Comparison of ENCODE assay signal across 22 cellular contexts in genomic region chr3:189787622-189788021, GRCh38.
A peak's percentile ranks its signal among the peaks of the same experiment; 100 is the strongest.
DNase-seq lines count a peak whose midpoint lies in the region; ATAC-seq, FAIRE-seq and TF ChIP-seq lines count a peak whose summit lies in the region.
"Had no signal": no experiment of that assay in that cellular context is flagged by ENCODE, and none has a peak within 500 bp of the region (broad histone marks: within the 10 kb centered on the region; RNA-seq: fewer than 3 reads in every experiment).

No MANE protein-coding gene starts in this region.

- dilution Hi-C loops in keratinocyte (cut with MboI; ENCODE audit: extremely low pct_ligation_motif_present, low sequenced_read_pairs) = no loop called here

- peak; percentile 23 for DNase-seq in Daoy (ENCODE audit: low read depth)
- peak; percentile 81 for DNase-seq in MG63
- peak; percentile 60 for DNase-seq in bronchial epithelial cell (ENCODE audit: low read depth)
- DNase-seq in keratinocyte (ENCODE audit: low read depth, low spot score) = no peak
- DNase-seq in NCI-H446 treated with DMSO at 0.1 percent for 48 hours (lab: John Stamatoyannopoulos, UW) = no peak
- no peak for DNase-seq in iPS-NIHi7 (ENCODE audit: extremely low spot score)
- DNase-seq: activated CD4-positive, alpha-beta memory T cell treated with anti-CD3 and anti-CD28 coated beads, Interleukin-2, amount 10 ng/mL, durations not matched to agents 7 days and 5 days; activated naive CD4-positive, alpha-beta T cell treated with anti-CD3 and anti-CD28 coated beads for 36 hours; activated T-cell treated with anti-CD3 and anti-CD28 coated beads, Interleukin-2, amount 50 U/mL, for 1 hour; GF-D8; mesenchymal stem cell; natural killer cell; NCI-H1048; NCI-H2081 treated with DMSO at 0.1 percent for 48 hours; NCI-H524; stimulated activated CD4-positive, alpha-beta T cell treated with anti-CD3 and anti-CD28 coated beads, Interleukin-4, amount 100 ng/mL, for 4 hours; T-helper 17 cell had no signal

- peak overlapping the region; percentile 19 for H3K9ac ChIP-seq in keratinocyte (ENCODE audit: control insufficient read depth, extremely low read depth, insufficient read depth, low read length)

- FAIRE-seq in bronchial epithelial cell (lab: Jason Lieb, UNC) (no peak), keratinocyte (lab: Jason Lieb, UNC) (peak; percentile 84)
- FAIRE-seq: GM12891 had no signal

- H3K4me3 ChIP-seq in MG63 (no peak overlapping the region), bronchial epithelial cell (ENCODE audit: low read depth, low read length) (no peak overlapping the region), keratinocyte (ENCODE audit: control insufficient read depth in 2 of 3, extremely low read depth in 1 of 3, insufficient read depth in 2 of 3, low read depth in 1 of 3, low read length in 3 of 3) (peak overlapping the region in 2 of 3 experiments; percentile 12 to 16)
- H3K4me3 ChIP-seq: hepatocyte had no signal

- H3K36me3 ChIP-seq in MG63 (no peaks in the 10 kb centered on the region), bronchial epithelial cell (ENCODE audit: control insufficient read depth, insufficient read depth, low read length) (no peaks in the 10 kb centered on the region), keratinocyte (ENCODE audit: control insufficient read depth in 2 of 2, extremely low read depth in 1 of 2, insufficient read depth in 2 of 2, low read length in 2 of 2) (peaks cover 0 to 4% of the 10 kb centered on the region in 2 experiments)

- H3K79me2 ChIP-seq in keratinocyte (ENCODE audit: control insufficient read depth, insufficient read depth, low read length) = peaks cover 35% of the 10 kb centered on the region
- H3K79me2 ChIP-seq: hepatocyte had no signal

- H3K27ac ChIP-seq in keratinocyte (ENCODE audit: control insufficient read depth, insufficient read depth, low read length) = peak overlapping the region; percentile 97
- H3K27ac ChIP-seq: hepatocyte had no signal

- H4K20me1 ChIP-seq in keratinocyte (ENCODE audit: control insufficient read depth, extremely low read depth, insufficient read depth, low read length) = peaks cover 2% of the 10 kb centered on the region

- peaks cover 14% of the 10 kb centered on the region for H3K4me1 ChIP-seq in keratinocyte (ENCODE audit: control insufficient read depth, extremely low read depth, insufficient read depth, low read length)

- H2AFZ ChIP-seq in keratinocyte (ENCODE audit: control insufficient read depth, low read length) = peak overlapping the region; percentile 24
- H2AFZ ChIP-seq: hepatocyte had no signal

- no peaks in the 10 kb centered on the region for H3K9me1 ChIP-seq in keratinocyte (ENCODE audit: control insufficient read depth, extremely low read depth, insufficient read depth, low read length)

- H3K4me2 ChIP-seq in keratinocyte (ENCODE audit: control insufficient read depth, extremely low read depth, insufficient read depth, low read depth, low read length) = peak overlapping the region; percentile 92
- H3K4me2 ChIP-seq: hepatocyte had no signal

- ATAC-seq in GM21360 (IDR thresholded peaks at IDR 0.05; ENCODE audit: unreplicated experiment) (no peak), HG03108 (IDR thresholded peaks at IDR 0.05; ENCODE audit: unreplicated experiment) (no peak)
- ATAC-seq: natural killer cell, T-helper 17 cell, WTC11 had no signal

- TF ChIP-seq CTCF in bronchial epithelial cell (IDR thresholded peaks at IDR 0.05; ENCODE audit: insufficient read depth, low read length, severe bottlenecking) = no peak
- TF ChIP-seq CTCF in keratinocyte (optimal IDR thresholded peaks at IDR 0.05 in 1 of 3, IDR thresholded peaks at IDR 0.05 in 1 of 3, conservative IDR thresholded peaks at IDR 0.05 in 1 of 3; ENCODE audit: extremely low read depth in 1 of 3, insufficient read depth in 2 of 3, low read length in 3 of 3) = no peak

- H3K9me3 ChIP-seq in MG63 (no peaks in the 10 kb centered on the region), keratinocyte (ENCODE audit: control insufficient read depth, low read depth, low read length) (no peaks in the 10 kb centered on the region)

- H3K27me3 ChIP-seq in MG63 = no peaks in the 10 kb centered on the region
- H3K27me3 ChIP-seq in bronchial epithelial cell (ENCODE audit: control insufficient read depth, insufficient read depth, low read length) = no peaks in the 10 kb centered on the region
- no peaks in the 10 kb centered on the region for H3K27me3 ChIP-seq in keratinocyte (ENCODE audit: control insufficient read depth, extremely low read depth, insufficient read depth, low read length)
- H3K27me3 ChIP-seq: hepatocyte had no signal

Comparison
In these comparisons a context has a peak if more than half of its experiments do, and no peak if none do; other contexts are left out.
1. DNase-seq: peak in Daoy (single experiment), MG63 (single experiment) and bronchial epithelial cell (single experiment); none in keratinocyte (single experiment), NCI-H446 treated with DMSO at 0.1 percent for 48 hours (single experiment) and iPS-NIHi7 (single experiment).
2. H3K4me3 ChIP-seq: peak in keratinocyte (2 of 3); none in MG63 (single experiment) and bronchial epithelial cell (single experiment).